8 cellular contexts compared by ENCODE assay signal in genomic region chr12:32501835-32502333, GRCh38.
DNase-seq lines count a peak whose midpoint lies in the region; ATAC-seq, FAIRE-seq and TF ChIP-seq lines count a peak whose summit lies in the region.

No MANE protein-coding gene starts in this region.

- FAIRE-seq in astrocyte (lab: Jason Lieb, UNC): no peak

- H3K36me3 ChIP-seq in astrocyte (ENCODE audit: insufficient read depth, low read length) (no peaks in the 10 kb centered on the region), iPS DF 6.9 (ENCODE audit: control insufficient read depth, insufficient read depth, low read length) (no peaks in the 10 kb centered on the region)

- H3K36me3 Mint-ChIP-seq in CD14-positive monocyte (peaks cover 26 to 30% of the 10 kb centered on the region in 2 donors), astrocyte (ENCODE audit: low read depth, unreplicated experiment) (no peaks in the 10 kb centered on the region)

- H3K27ac Mint-ChIP-seq in CD14-positive monocyte (peak overlapping the region; percentile 4 to 85 (median 68)), astrocyte (ENCODE audit: unreplicated experiment) (peak overlapping the region; percentile 75)

- no peaks in the 10 kb centered on the region for H3K9me3 ChIP-seq in astrocyte (ENCODE audit: insufficient read depth, low read depth, low read length)
- no peaks in the 10 kb centered on the region for H3K9me3 ChIP-seq in iPS DF 6.9 (ENCODE audit: control insufficient read depth, insufficient read depth, low read length)

- H3K4me3 Mint-ChIP-seq in CD14-positive monocyte: no peak overlapping the region
- peak overlapping the region; percentile 88 for H3K4me3 Mint-ChIP-seq in astrocyte (ENCODE audit: unreplicated experiment)

- H3K27me3 Mint-ChIP-seq in CD14-positive monocyte (ENCODE audit: low read depth in 3 of 3): no peaks in the 10 kb centered on the region
- H3K27me3 Mint-ChIP-seq in astrocyte (ENCODE audit: low read depth, unreplicated experiment): no peaks in the 10 kb centered on the region

- H3K4me3 ChIP-seq in astrocyte (ENCODE audit: insufficient read depth, low read depth, low read length) (peak overlapping the region; percentile 9), iPS DF 6.9 (ENCODE audit: low read length) (no peak overlapping the region), skin epidermis (peak overlapping the region in 1 of 7 experiments; percentile 34)

- H4K20me1 ChIP-seq in astrocyte (ENCODE audit: insufficient read depth, low read length): no peaks in the 10 kb centered on the region

- H3K9me3 Mint-ChIP-seq in CD14-positive monocyte (no peaks in the 10 kb centered on the region), astrocyte (ENCODE audit: unreplicated experiment) (no peaks in the 10 kb centered on the region)

- WGBS in iPS DF 6.9 (ENCODE audit: insufficient coverage, insufficient read length): no CpG with 5 or more reads among the region's 6 CpGs

- no peak overlapping the region for H3K9ac ChIP-seq in astrocyte (ENCODE audit: low read length)

- H3K27me3 ChIP-seq in astrocyte (ENCODE audit: insufficient read depth, low read length) (no peaks in the 10 kb centered on the region), iPS DF 6.9 (ENCODE audit: control insufficient read depth, insufficient read depth, low read length) (no peaks in the 10 kb centered on the region)

- TF ChIP-seq CTCF in CD14-positive monocyte (IDR thresholded peaks at IDR 0.05) (no peak), astrocyte (IDR thresholded peaks at IDR 0.05; ENCODE audit: insufficient read depth, low read depth, low read length) (no peak)

- no peak for DNase-seq in CD14-positive monocyte (ENCODE audit: low spot score)
- peak; percentile 99 for DNase-seq in NCI-H1694 treated with DMSO at 0.1 percent for 48 hours (lab: John Stamatoyannopoulos, UW)
- DNase-seq in astrocyte (ENCODE audit: low read depth): peak; percentile 76
- DNase-seq in iPS DF 6.9 (ENCODE audit: low read depth, low spot score): peak; percentile 81
- DNase-seq in activated gamma-delta T cell treated with Interleukin-2 at 50 U/mL for 16 hours: no peak

- peak overlapping the region; percentile 59 for H3K4me2 ChIP-seq in astrocyte (ENCODE audit: low read length)

- H3K79me2 ChIP-seq in astrocyte (ENCODE audit: insufficient read depth, low read length): no peaks in the 10 kb centered on the region

- intact Hi-C loops in CD14-positive monocyte (cut with micrococcal nuclease): no loop called here

- peak overlapping the region; percentile 48 for H2AFZ ChIP-seq in astrocyte (ENCODE audit: low read depth, low read length)

- H3K4me1 Mint-ChIP-seq in CD14-positive monocyte: peaks cover 68% of the 10 kb centered on the region
- peaks cover 16% of the 10 kb centered on the region for H3K4me1 Mint-ChIP-seq in astrocyte (ENCODE audit: low read depth, unreplicated experiment)

- ATAC-seq in HG03196 (IDR thresholded peaks at IDR 0.05; ENCODE audit: unreplicated experiment) (no peak), HG02981 (IDR thresholded peaks at IDR 0.05; ENCODE audit: unreplicated experiment) (no peak)

- H3K4me1 ChIP-seq in astrocyte (ENCODE audit: insufficient read depth, low read length) (peaks cover 7% of the 10 kb centered on the region), iPS DF 6.9 (ENCODE audit: control insufficient read depth, insufficient read depth, low read length) (peaks cover 4% of the 10 kb centered on the region; the same call in 1 of the 2 replicates)

- no peak overlapping the region for H3K27ac ChIP-seq in astrocyte (ENCODE audit: low read depth, low read length)
- H3K27ac ChIP-seq in iPS DF 6.9 (ENCODE audit: low read length): no peak overlapping the region
- peak overlapping the region in 14 of 21 experiments; percentile 5 to 71 (median 48) for H3K27ac ChIP-seq in skin epidermis

Comparison
In these comparisons a context has a peak if more than half of its experiments do, and no peak if none do; other contexts are left out.
1. DNase-seq: peak in NCI-H1694 treated with DMSO at 0.1 percent for 48 hours (single experiment), astrocyte (single experiment) and iPS DF 6.9 (single experiment); none in CD14-positive monocyte (single experiment) and activated gamma-delta T cell treated with Interleukin-2 at 50 U/mL for 16 hours (single experiment).
2. H3K27ac ChIP-seq: peak in skin epidermis (14 of 21); none in astrocyte (single experiment) and iPS DF 6.9 (single experiment).